Comparison of ENCODE assay signal across 1 cellular context in genomic region chr13:49814551-49815270, GRCh38.
A peak's percentile ranks its signal among the peaks of the same experiment; 100 is the strongest.
TF ChIP-seq lines count a peak whose summit lies in the region.

No MANE protein-coding gene starts in this region.

TF ChIP-seq in HepG2, 621 proteins besides CTCF, POLR2A, EP300 and RAD21 (continued from another document and continues in another):
- TF ChIP-seq ZNF318 (CRISPR knock-in tag; IDR thresholded peaks at IDR 0.05): no peak
- TF ChIP-seq GTF3A (CRISPR knock-in tag; conservative IDR thresholded peaks at IDR 0.05): no peak
- TF ChIP-seq SKI (IDR thresholded peaks at IDR 0.05; ENCODE audit: partially characterized antibody): no peak
- TF ChIP-seq AKAP8 (CRISPR knock-in tag; IDR thresholded peaks at IDR 0.05): no peak
- TF ChIP-seq ZGPAT (CRISPR knock-in tag; IDR thresholded peaks at IDR 0.05): no peak
- no peak for TF ChIP-seq ZNF530 (CRISPR knock-in tag; IDR thresholded peaks at IDR 0.05; ENCODE audit: low read depth)
- TF ChIP-seq GTF2F1 (IDR thresholded peaks at IDR 0.05; ENCODE audit: low read length): no peak
- TF ChIP-seq REST (IDR thresholded peaks at IDR 0.05; ENCODE audit: borderline replicate concordance in 1 of 2, low read depth in 1 of 2, low read length in 2 of 2): no peak
- TF ChIP-seq GMEB2 (CRISPR knock-in tag; IDR thresholded peaks at IDR 0.05; ENCODE audit: low read depth): no peak
- no peak for TF ChIP-seq ZNF7 (CRISPR knock-in tag; IDR thresholded peaks at IDR 0.05)
- TF ChIP-seq TCF7L2 (IDR thresholded peaks at IDR 0.05; ENCODE audit: low read depth, low read length): no peak
- TF ChIP-seq ZNF331 (CRISPR knock-in tag; IDR thresholded peaks at IDR 0.05): no peak
- no peak for TF ChIP-seq HDAC1 (CRISPR knock-in tag; IDR thresholded peaks at IDR 0.05)
- peak; percentile 40 for TF ChIP-seq TEAD3 (CRISPR knock-in tag; optimal IDR thresholded peaks at IDR 0.05; ENCODE audit: borderline replicate concordance)
- TF ChIP-seq DNMT3B (CRISPR knock-in tag; conservative IDR thresholded peaks at IDR 0.05): no peak
- no peak for TF ChIP-seq ZNF264 (CRISPR knock-in tag; IDR thresholded peaks at IDR 0.05)
- no peak for TF ChIP-seq NFRKB (IDR thresholded peaks at IDR 0.05)
- no peak for TF ChIP-seq HOXA9 (CRISPR knock-in tag; IDR thresholded peaks at IDR 0.05; ENCODE audit: borderline replicate concordance)
- 0 out of 2 replicates have a peak, but pooled peaks have one; percentile 20 for TF ChIP-seq RXRA (CRISPR knock-in tag; IDR thresholded peaks at IDR 0.05)
- no peak for TF ChIP-seq FIP1L1 (IDR thresholded peaks at IDR 0.05; ENCODE audit: borderline replicate concordance, insufficient read depth, low read depth, low read length)
- TF ChIP-seq BRF2 (CRISPR knock-in tag; IDR thresholded peaks at IDR 0.05): no peak
- no peak for TF ChIP-seq LRRFIP1 (CRISPR knock-in tag; conservative IDR thresholded peaks at IDR 0.05)
- TF ChIP-seq ZFP91 (CRISPR knock-in tag; IDR thresholded peaks at IDR 0.05; ENCODE audit: borderline replicate concordance): no peak
- TF ChIP-seq SNRNP70 (IDR thresholded peaks at IDR 0.05; ENCODE audit: low read depth, low read length): no peak
- no peak for TF ChIP-seq ZNF446 (CRISPR knock-in tag; IDR thresholded peaks at IDR 0.05)
- TF ChIP-seq THAP8 (CRISPR knock-in tag; IDR thresholded peaks at IDR 0.05; ENCODE audit: borderline replicate concordance): no peak
- no peak for TF ChIP-seq NCOR1 (IDR thresholded peaks at IDR 0.05; ENCODE audit: borderline replicate concordance, low read length)
- no peak for TF ChIP-seq ZNF317 (CRISPR knock-in tag; IDR thresholded peaks at IDR 0.05)
- TF ChIP-seq FOXA1 (IDR thresholded peaks at IDR 0.05): no peak
- TF ChIP-seq FOXA1 (CRISPR knock-in tag; IDR thresholded peaks at IDR 0.05): peak; percentile 50
- TF ChIP-seq ZNF839 (CRISPR knock-in tag; IDR thresholded peaks at IDR 0.05; ENCODE audit: borderline replicate concordance): no peak
- no peak for TF ChIP-seq SP5 (CRISPR knock-in tag; IDR thresholded peaks at IDR 0.05; ENCODE audit: borderline replicate concordance, low read depth)
- TF ChIP-seq ZC3H4 (CRISPR knock-in tag; IDR thresholded peaks at IDR 0.05; ENCODE audit: borderline replicate concordance): no peak
- no peak for TF ChIP-seq PHF21A (CRISPR knock-in tag; IDR thresholded peaks at IDR 0.05)
- no peak for TF ChIP-seq ZNF383 (CRISPR knock-in tag; IDR thresholded peaks at IDR 0.05; ENCODE audit: borderline replicate concordance)
- no peak for TF ChIP-seq SNAPC2 (CRISPR knock-in tag; IDR thresholded peaks at IDR 0.05)
- TF ChIP-seq ZKSCAN5 (CRISPR knock-in tag; IDR thresholded peaks at IDR 0.05): 0 out of 2 replicates have a peak, but pooled peaks have one; percentile 56
- TF ChIP-seq ATM (IDR thresholded peaks at IDR 0.05; ENCODE audit: borderline replicate concordance): no peak
- TF ChIP-seq FOSL1 (CRISPR knock-in tag; IDR thresholded peaks at IDR 0.05; ENCODE audit: borderline replicate concordance): no peak
